ENCODE assay signal across 30 cellular contexts in genomic region chr21:18741954-18742353, GRCh38.
DNase-seq lines count a peak whose midpoint lies in the region; ATAC-seq, FAIRE-seq and TF ChIP-seq lines count a peak whose summit lies in the region.
"Had no signal": no experiment of that assay in that cellular context is flagged by ENCODE, and none has a peak within 500 bp of the region (broad histone marks: within the 10 kb centered on the region; RNA-seq: fewer than 3 reads in every experiment).

No MANE protein-coding gene starts in this region.

- H3K27ac ChIP-seq in SU-DHL-6 (ENCODE audit: low read depth, low read length) (no peak overlapping the region), K562 (ENCODE audit: extremely low read depth, low read depth, low read length) (no peak overlapping the region), brain microvascular endothelial cell (no peak overlapping the region)
- H3K27ac ChIP-seq: 22Rv1; A549; BLaER1; BLaER1 treated with 17β-estradiol and CSF1 and Interleukin-3, amounts not matched to agents 10 nM and 100 nM; C4-2B had no signal

- CTCF ChIA-PET in K562 (lab: Yijun Ruan, JAX; ENCODE audit: low intra/inter-chr PET ratio) = no interaction called here

- H3K4me2 ChIP-seq in SU-DHL-6 (ENCODE audit: low read depth, low read length, poor library complexity, severe bottlenecking) (no peak overlapping the region), K562 (ENCODE audit: insufficient read depth, low read length) (no peak overlapping the region)
- H3K4me2 ChIP-seq: A549; BLaER1; BLaER1 treated with 17β-estradiol and CSF1 and Interleukin-3, amounts not matched to agents 10 nM and 100 nM had no signal

- no peaks in the 10 kb centered on the region for H3K4me1 ChIP-seq in K562 (replicated peaks in 1 of 2; ENCODE audit: control insufficient read depth in 2 of 2, insufficient read depth in 2 of 2, low read length in 2 of 2)
- H3K4me1 ChIP-seq: A549; BE2C; BLaER1; BLaER1 treated with 17β-estradiol and CSF1 and Interleukin-3, amounts not matched to agents 10 nM and 100 nM; Caco-2 had no signal

- H2AFZ ChIP-seq in SU-DHL-6 (ENCODE audit: low read depth, low read length, severe bottlenecking) (peak overlapping the region; percentile 22), K562 (ENCODE audit: low read depth, low read length) (no peak overlapping the region)

- no peak for FAIRE-seq in K562 (lab: Jason Lieb, UNC)
- FAIRE-seq: A204.1, A549, D721Med had no signal

- H3K9ac ChIP-seq in SU-DHL-6 (ENCODE audit: low read length) (no peak overlapping the region), K562 (ENCODE audit: insufficient read depth in 1 of 2, low read depth in 2 of 2, low read length in 2 of 2) (no peak overlapping the region)
- H3K9ac ChIP-seq: BLaER1; BLaER1 treated with 17β-estradiol and CSF1 and Interleukin-3, amounts not matched to agents 10 nM and 100 nM had no signal

- ATAC-seq in K562 = no peak
- ATAC-seq: A549; CD8-positive, alpha-beta T cell had no signal

- TF ChIP-seq CTCF in SU-DHL-6 (IDR thresholded peaks at IDR 0.05; ENCODE audit: insufficient read depth, low read length, poor library complexity, severe bottlenecking) (no peak), K562 (IDR thresholded peaks at IDR 0.05 in 2 of 3, conservative IDR thresholded peaks at IDR 0.05 in 1 of 3; ENCODE audit: insufficient read depth in 2 of 3, low read depth in 1 of 3, low read length in 3 of 3) (no peak), brain microvascular endothelial cell (IDR thresholded peaks at IDR 0.05; ENCODE audit: low read depth, low read length, missing control alignments) (no peak)

- no peak for TF ChIP-seq RAD21 in K562 (CRISPR knock-in tag; conservative IDR thresholded peaks at IDR 0.05 in 1 of 2, IDR thresholded peaks at IDR 0.05 in 1 of 2)

- no peaks in the 10 kb centered on the region for H4K20me1 ChIP-seq in SU-DHL-6 (ENCODE audit: low read depth, low read length)
- no peaks in the 10 kb centered on the region for H4K20me1 ChIP-seq in K562 (replicated peaks; ENCODE audit: control insufficient read depth, insufficient read depth, low read length)
- H4K20me1 ChIP-seq: BLaER1; BLaER1 treated with 17β-estradiol and CSF1 and Interleukin-3, amounts not matched to agents 10 nM and 100 nM had no signal

- no TSS peak for BruUV-seq in K562 (replicated peaks; lab: Mats Ljungman, UMichigan)

- TF ChIP-seq EP300 in K562 (IDR thresholded peaks at IDR 0.05; ENCODE audit: low read length) = no peak

- POLR2A ChIA-PET in K562 (lab: Yijun Ruan, JAX) = no interaction called here

- no peaks in the 10 kb centered on the region for H3K9me2 ChIP-seq in SU-DHL-6 (replicated peaks; ENCODE audit: insufficient read depth, low read length)

- H3K27me3 ChIP-seq in SU-DHL-6 (ENCODE audit: low read length) = no peaks in the 10 kb centered on the region
- no peaks in the 10 kb centered on the region for H3K27me3 ChIP-seq in K562 (ENCODE audit: control insufficient read depth in 2 of 2, insufficient read depth in 2 of 2, low read length in 2 of 2)
- no peaks in the 10 kb centered on the region for H3K27me3 ChIP-seq in brain microvascular endothelial cell (replicated peaks)
- H3K27me3 ChIP-seq: BE2C; BLaER1; BLaER1 treated with 17β-estradiol and CSF1 and Interleukin-3, amounts not matched to agents 10 nM and 100 nM had no signal

- H3K9me3 ChIP-seq in SU-DHL-6 (ENCODE audit: insufficient read depth, low read length) = no peaks in the 10 kb centered on the region
- no peaks in the 10 kb centered on the region for H3K9me3 ChIP-seq in K562 (replicated peaks; ENCODE audit: control insufficient read depth, insufficient read depth, low read depth, low read length)
- H3K9me3 ChIP-seq: A549; BE2C; BLaER1; BLaER1 treated with 17β-estradiol and CSF1 and Interleukin-3, amounts not matched to agents 10 nM and 100 nM; Caco-2 had no signal

- H3F3A ChIP-seq in SU-DHL-6 (ENCODE audit: insufficient read depth) = no peaks in the 10 kb centered on the region

- in situ Hi-C loops in K562 (cut with MboI) (no loop called here), brain microvascular endothelial cell (cut with HindIII; ENCODE audit: low pct_ligation_motif_present, low sequenced_read_pairs) (no loop called here)

- intact Hi-C loops in K562 (cut with micrococcal nuclease) = no loop called here

- TF ChIP-seq POLR2A in K562 (conservative IDR thresholded peaks at IDR 0.05) = no peak

- no peaks in the 10 kb centered on the region for H3K36me3 ChIP-seq in SU-DHL-6 (ENCODE audit: low read length)
- H3K36me3 ChIP-seq in K562 (ENCODE audit: control insufficient read depth, insufficient read depth, low read length) = peaks cover 3% of the 10 kb centered on the region; the same call in 1 of the 3 replicates
- no peaks in the 10 kb centered on the region for H3K36me3 ChIP-seq in brain microvascular endothelial cell (replicated peaks)
- H3K36me3 ChIP-seq: BE2C; BLaER1; BLaER1 treated with 17β-estradiol and CSF1 and Interleukin-3, amounts not matched to agents 10 nM and 100 nM had no signal

- H3K9me1 ChIP-seq in K562 (ENCODE audit: control insufficient read depth, insufficient read depth, low read length) = no peaks in the 10 kb centered on the region

- WGBS in K562 (ENCODE audit: insufficient coverage, low coverage, missing lambda C conversion rate) = 35% methylated on average over 5 of the region's 5 CpGs

- H3K79me2 ChIP-seq in SU-DHL-6 (ENCODE audit: insufficient read depth, low read length) (no peaks in the 10 kb centered on the region), K562 (ENCODE audit: control insufficient read depth, insufficient read depth, low read length) (peaks cover 11% of the 10 kb centered on the region; the same call in 2 of the 3 replicates)

- DNase-seq in K562 (ENCODE audit: extremely low read depth in 1 of 4, low spot score in 3 of 4) (no peak), brain microvascular endothelial cell (no peak), EL (no peak)
- DNase-seq: 8988T; ACHN; AML-193; BE2C; C1 segment of cervical spinal cord; Caco-2; Calu3; CD4-positive, alpha-beta memory T cell; CD4-positive, alpha-beta T cell; CD4-positive, CD25-positive, alpha-beta regulatory T cell; CD8-positive, alpha-beta memory T cell; CD8-positive, alpha-beta T cell; COR-L47; DMS 273 treated with DMSO at 0.1 percent for 48 hours; DMS153; DMS53; DMS79; DMS79 treated with DMSO at 0.1 percent for 48 hours; DND-41 had no signal

- H3K4me3 ChIP-seq in SU-DHL-6 (ENCODE audit: insufficient read depth, low read length, poor library complexity, severe bottlenecking) (no peak overlapping the region), K562 (no peak overlapping the region), brain microvascular endothelial cell (ENCODE audit: low read depth, low read length) (no peak overlapping the region)
- H3K4me3 ChIP-seq: A549; BLaER1; BLaER1 treated with 17β-estradiol and CSF1 and Interleukin-3, amounts not matched to agents 10 nM and 100 nM had no signal

TF ChIP-seq in K562, 482 proteins besides CTCF, POLR2A, EP300 and RAD21:
- TF ChIP-seq LEF1 (IDR thresholded peaks at IDR 0.05) = no peak
- TF ChIP-seq C11orf30 (IDR thresholded peaks at IDR 0.05; ENCODE audit: low read depth) = peak; percentile 33; the same call in 1 of the 2 replicates
- peak; percentile 73 for TF ChIP-seq MAFG (tag; conservative IDR thresholded peaks at IDR 0.05)
- TF ChIP-seq ZNF316 (IDR thresholded peaks at IDR 0.05) = peak; percentile 51
